Comparison of ENCODE assay signal across 16 cellular contexts in the genomic region with DNA sequence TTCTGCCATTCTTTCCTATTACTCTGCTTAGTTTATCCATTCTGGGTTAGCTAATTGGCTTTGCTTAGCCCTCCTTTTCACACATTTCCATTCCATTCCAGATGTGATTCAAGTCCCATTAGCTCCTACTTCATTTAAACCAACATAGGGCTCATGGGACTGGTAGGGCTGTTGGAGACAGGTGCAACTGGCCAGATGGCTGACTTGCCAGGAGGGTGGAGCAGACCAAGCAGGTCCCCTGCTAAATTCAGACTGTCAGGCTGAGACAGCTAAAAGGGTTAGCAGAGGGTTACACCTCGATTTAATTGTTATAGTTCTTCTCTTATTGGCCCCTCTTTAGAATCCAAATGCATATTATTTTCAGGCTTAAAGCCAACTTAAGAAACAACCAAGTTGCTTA.
"Had no signal": no experiment of that assay in that cellular context is flagged by ENCODE, and none has a peak within 500 bp of the region (broad histone marks: within the 10 kb centered on the region; RNA-seq: fewer than 3 reads in every experiment).

No MANE protein-coding gene starts in this region.

- H3K4me3 Mint-ChIP-seq: activated B cell treated with CpG ODN at 0.5 μM for 24 hours; activated CD4-positive, alpha-beta T cell treated with anti-CD3 and anti-CD28 coated beads, Interleukin-2, amount 10 ng/mL, durations not matched to agents 24 days and 14 days; activated naive CD8-positive, alpha-beta T cell treated with anti-CD3 and anti-CD28 coated beads for 36 hours; brain; natural killer cell; stimulated activated memory B cell treated with anti-CD40 and anti-IgM and Interleukin-4, amounts not matched to agents 10 μg/mL and 1 μg/mL and 100 μg/mL, for 72 hours had no signal

- H3K27me3 ChIP-seq: esophagus muscularis mucosa had no signal

- ATAC-seq: natural killer cell; stimulated activated memory B cell treated with anti-CD40 and anti-IgM and Interleukin-4, amounts not matched to agents 10 μg/mL and 1 μg/mL and 100 μg/mL, for 72 hours had no signal

- H3K4me1 ChIP-seq: left ventricle myocardium inferior had no signal

- H3K9me3 Mint-ChIP-seq: activated B cell treated with CpG ODN at 0.5 μM for 24 hours; activated naive CD8-positive, alpha-beta T cell treated with anti-CD3 and anti-CD28 coated beads for 36 hours; natural killer cell; stimulated activated memory B cell treated with anti-CD40 and anti-IgM and Interleukin-4, amounts not matched to agents 10 μg/mL and 1 μg/mL and 100 μg/mL, for 72 hours had no signal

- H3K36me3 ChIP-seq: esophagus muscularis mucosa, left ventricle myocardium inferior had no signal

- H3K4me1 Mint-ChIP-seq: natural killer cell had no signal

- H3K4me3 ChIP-seq: coronary artery, esophagus muscularis mucosa, left ventricle myocardium inferior had no signal

- H3K27ac Mint-ChIP-seq: activated B cell treated with CpG ODN at 0.5 μM for 24 hours; activated CD4-positive, alpha-beta T cell treated with anti-CD3 and anti-CD28 coated beads, Interleukin-2, amount 10 ng/mL, durations not matched to agents 24 days and 14 days; activated naive CD8-positive, alpha-beta T cell treated with anti-CD3 and anti-CD28 coated beads for 36 hours; natural killer cell; stimulated activated memory B cell treated with anti-CD40 and anti-IgM and Interleukin-4, amounts not matched to agents 10 μg/mL and 1 μg/mL and 100 μg/mL, for 72 hours had no signal

- DNase-seq: activated B cell treated with CpG ODN at 0.5 μM for 24 hours; activated CD4-positive, alpha-beta T cell treated with anti-CD3 and anti-CD28 coated beads, Interleukin-2, amount 10 ng/mL, durations not matched to agents 24 days and 14 days; activated CD8-positive, alpha-beta memory T cell treated with anti-CD3 and anti-CD28 coated beads, Interleukin-2, amount 50 U/mL, for 48 hours; activated naive CD8-positive, alpha-beta T cell treated with anti-CD3 and anti-CD28 coated beads for 36 hours; central memory CD4-positive, alpha-beta T cell; effector CD4-positive, alpha-beta T cell; hippocampal formation; left ventricle myocardium inferior; mesenchymal stem cell; natural killer cell; occipital lobe; stimulated activated CD4-positive, alpha-beta T cell treated with anti-CD3 and anti-CD28 coated beads, Interleukin-2, amount 100 ng/mL, for 48 hours had no signal

- H3K36me3 Mint-ChIP-seq: activated naive CD8-positive, alpha-beta T cell treated with anti-CD3 and anti-CD28 coated beads for 36 hours; brain; natural killer cell; stimulated activated memory B cell treated with anti-CD40 and anti-IgM and Interleukin-4, amounts not matched to agents 10 μg/mL and 1 μg/mL and 100 μg/mL, for 72 hours had no signal

- H3K27me3 Mint-ChIP-seq: activated B cell treated with CpG ODN at 0.5 μM for 24 hours; activated CD4-positive, alpha-beta T cell treated with anti-CD3 and anti-CD28 coated beads, Interleukin-2, amount 10 ng/mL, durations not matched to agents 24 days and 14 days; activated naive CD8-positive, alpha-beta T cell treated with anti-CD3 and anti-CD28 coated beads for 36 hours; stimulated activated memory B cell treated with anti-CD40 and anti-IgM and Interleukin-4, amounts not matched to agents 10 μg/mL and 1 μg/mL and 100 μg/mL, for 72 hours had no signal

- H3K9me3 ChIP-seq: esophagus muscularis mucosa, left ventricle myocardium inferior had no signal

- H3K27ac ChIP-seq: coronary artery, esophagus muscularis mucosa, left ventricle myocardium inferior had no signal
